ENCODE assay signal across 27 cellular contexts in the genomic region with DNA sequence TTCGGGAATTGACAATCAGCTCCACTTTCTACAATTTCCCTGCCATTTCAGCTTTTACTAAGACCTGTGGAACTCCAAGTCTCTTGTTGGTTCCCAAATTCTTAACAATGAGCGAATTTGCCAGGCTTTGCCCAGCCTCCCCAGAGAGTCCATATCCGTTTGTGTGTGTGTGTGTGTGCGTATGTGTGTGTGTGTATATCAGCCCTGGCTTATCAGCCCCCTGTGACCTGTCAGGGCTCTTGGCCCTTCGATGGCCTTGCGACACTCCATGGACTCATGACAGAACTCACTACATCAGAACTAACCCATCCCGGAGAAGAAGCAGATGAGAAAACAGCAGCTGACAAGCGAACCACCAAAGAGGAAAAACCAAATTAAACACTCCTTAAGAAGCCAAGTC.
DNase-seq lines count a peak whose midpoint lies in the region; TF ChIP-seq lines count a peak whose summit lies in the region.
"Had no signal": no experiment of that assay in that cellular context is flagged by ENCODE, and none has a peak within 500 bp of the region (broad histone marks: within the 10 kb centered on the region; RNA-seq: fewer than 3 reads in every experiment).

No MANE protein-coding gene starts in this region.

- peaks cover 54 to 64% (median 58%) of the 10 kb centered on the region in 10 experiments for H3K4me1 ChIP-seq in BLaER1 treated with 17β-estradiol and CSF1 and Interleukin-3, amounts not matched to agents 10 nM and 100 nM
- H3K4me1 ChIP-seq in endodermal cell (ENCODE audit: control insufficient read depth, insufficient read depth, low read length) (peaks cover 16% of the 10 kb centered on the region), neural progenitor cell (peaks cover 65% of the 10 kb centered on the region), BE2C (peaks cover 15% of the 10 kb centered on the region), mammary epithelial cell (ENCODE audit: insufficient read depth, low read length) (no peaks in the 10 kb centered on the region)

- H3K4me1 Mint-ChIP-seq in endodermal cell (peaks cover 36% of the 10 kb centered on the region), neural progenitor cell (peaks cover 54% of the 10 kb centered on the region)

- H3K4me2 ChIP-seq in BLaER1 treated with 17β-estradiol and CSF1 and Interleukin-3, amounts not matched to agents 10 nM and 100 nM, result peak overlapping the region; percentile 84 to 97 (median 89)
- H3K4me2 ChIP-seq in neural progenitor cell, result peak overlapping the region; percentile 70
- H3K4me2 ChIP-seq in mammary epithelial cell (ENCODE audit: insufficient read depth, low read depth, low read length), result no peak overlapping the region
- H3K4me2 ChIP-seq: hepatocyte had no signal

- H2AFZ ChIP-seq in neural progenitor cell (replicated peaks) (no peak overlapping the region), mammary epithelial cell (ENCODE audit: low read depth, low read length) (no peak overlapping the region)
- H2AFZ ChIP-seq: GM23248, hepatocyte had no signal

- H3K9me3 ChIP-seq in BLaER1 treated with 17β-estradiol and CSF1 and Interleukin-3, amounts not matched to agents 10 nM and 100 nM (replicated peaks in 1 of 11), result peaks cover 0 to 7% (median 0%) of the 10 kb centered on the region in 11 experiments; a peak in 2 of 22 replicates
- H3K9me3 ChIP-seq in endodermal cell (ENCODE audit: control insufficient read depth, low read length) (no peaks in the 10 kb centered on the region), neural progenitor cell (ENCODE audit: low read depth) (no peaks in the 10 kb centered on the region), BE2C (no peaks in the 10 kb centered on the region), mammary epithelial cell (replicated peaks; ENCODE audit: insufficient read depth, low read length) (no peaks in the 10 kb centered on the region)
- H3K9me3 ChIP-seq: gastroesophageal sphincter had no signal

- no peaks in the 10 kb centered on the region for H3K27me3 ChIP-seq in BLaER1 treated with 17β-estradiol and CSF1 and Interleukin-3, amounts not matched to agents 10 nM and 100 nM
- no peaks in the 10 kb centered on the region for H3K27me3 ChIP-seq in endodermal cell (ENCODE audit: control insufficient read depth, insufficient read depth, low read length, poor library complexity, severe bottlenecking)
- no peaks in the 10 kb centered on the region for H3K27me3 ChIP-seq in neural progenitor cell
- no peaks in the 10 kb centered on the region for H3K27me3 ChIP-seq in BE2C
- no peaks in the 10 kb centered on the region for H3K27me3 ChIP-seq in mammary epithelial cell (ENCODE audit: insufficient read depth, low read length)
- H3K27me3 ChIP-seq: gastroesophageal sphincter, hepatocyte had no signal

- H3K27ac Mint-ChIP-seq in endodermal cell (peak overlapping the region; percentile 69), neural progenitor cell (peak overlapping the region; percentile 95)
- H3K27ac Mint-ChIP-seq: activated CD8-positive, alpha-beta T cell treated with anti-CD3 and anti-CD28 coated beads for 36 hours; CD4-positive, CD25-positive, alpha-beta regulatory T cell; immature natural killer cell; type B pancreatic cell had no signal

- H3K9me3 Mint-ChIP-seq in endodermal cell, result no peaks in the 10 kb centered on the region
- no peaks in the 10 kb centered on the region for H3K9me3 Mint-ChIP-seq in neural progenitor cell
- H3K9me3 Mint-ChIP-seq: activated CD8-positive, alpha-beta T cell treated with anti-CD3 and anti-CD28 coated beads for 36 hours; immature natural killer cell; type B pancreatic cell had no signal

- no TSS peak for BruUV-seq in mammary epithelial cell (replicated peaks; lab: Mats Ljungman, UMichigan)

- in situ Hi-C loops in mammary epithelial cell (cut with MboI; ENCODE audit: low sequenced_read_pairs in 2 of 2), result no loop called here

- no peak overlapping the region for H3K4me3 Mint-ChIP-seq in endodermal cell
- peak overlapping the region; percentile 30 for H3K4me3 Mint-ChIP-seq in neural progenitor cell
- H3K4me3 Mint-ChIP-seq: activated CD8-positive, alpha-beta T cell treated with anti-CD3 and anti-CD28 coated beads for 36 hours; CD4-positive, CD25-positive, alpha-beta regulatory T cell; type B pancreatic cell had no signal

- no peaks in the 10 kb centered on the region for H3K79me2 ChIP-seq in neural progenitor cell (ENCODE audit: low read depth)
- no peaks in the 10 kb centered on the region for H3K79me2 ChIP-seq in mammary epithelial cell (ENCODE audit: insufficient read depth, low read length)
- H3K79me2 ChIP-seq: hepatocyte had no signal

- TF ChIP-seq CTCF in endodermal cell (conservative IDR thresholded peaks at IDR 0.05), result no peak
- no peak for TF ChIP-seq CTCF in neural progenitor cell (IDR thresholded peaks at IDR 0.05)
- no peak for TF ChIP-seq CTCF in BE2C (IDR thresholded peaks at IDR 0.05; ENCODE audit: low read depth, low read length)
- no peak for TF ChIP-seq CTCF in mammary epithelial cell (conservative IDR thresholded peaks at IDR 0.05 in 1 of 2, IDR thresholded peaks at IDR 0.05 in 1 of 2; ENCODE audit: extremely low read depth in 1 of 2, insufficient read depth in 1 of 2, low read depth in 1 of 2, low read length in 2 of 2)

- no peak overlapping the region for H3K4me3 ChIP-seq in BLaER1 treated with 17β-estradiol and CSF1 and Interleukin-3, amounts not matched to agents 10 nM and 100 nM
- no peak overlapping the region for H3K4me3 ChIP-seq in endodermal cell (ENCODE audit: low read length)
- H3K4me3 ChIP-seq in neural progenitor cell, result no peak overlapping the region
- H3K4me3 ChIP-seq in BE2C (ENCODE audit: low read depth, low read length), result no peak overlapping the region
- no peak overlapping the region for H3K4me3 ChIP-seq in mammary epithelial cell (replicated peaks in 1 of 3; ENCODE audit: insufficient read depth in 1 of 3, low read depth in 2 of 3, low read length in 3 of 3)
- H3K4me3 ChIP-seq: dorsolateral prefrontal cortex, gastroesophageal sphincter, GM23248, hepatocyte, smooth muscle cell had no signal

- intact Hi-C loops in mammary epithelial cell (cut with micrococcal nuclease), result no loop called here

- H3K9ac ChIP-seq in BLaER1 treated with 17β-estradiol and CSF1 and Interleukin-3, amounts not matched to agents 10 nM and 100 nM, result peak overlapping the region in 2 of 11 experiments; percentile 4 to 25; a peak in 3 of 22 replicates
- H3K9ac ChIP-seq in endodermal cell (ENCODE audit: extremely low read depth, low read length, poor library complexity, severe bottlenecking) (no peak overlapping the region), neural progenitor cell (no peak overlapping the region), mammary epithelial cell (ENCODE audit: insufficient read depth, low read length) (no peak overlapping the region)
- H3K9ac ChIP-seq: GM23248 had no signal

- H4K20me1 ChIP-seq in BLaER1 treated with 17β-estradiol and CSF1 and Interleukin-3, amounts not matched to agents 10 nM and 100 nM, result no peaks in the 10 kb centered on the region
- no peaks in the 10 kb centered on the region for H4K20me1 ChIP-seq in neural progenitor cell (ENCODE audit: low read depth)
- H4K20me1 ChIP-seq in mammary epithelial cell (ENCODE audit: insufficient read depth, low read length), result no peaks in the 10 kb centered on the region

- peak; percentile 72 for DNase-seq in NCI-H82 (lab: John Stamatoyannopoulos, UW)
- DNase-seq in endodermal cell, result no peak
- no peak for DNase-seq in neural progenitor cell (ENCODE audit: low spot score)
- no peak for DNase-seq in BE2C
- no peak for DNase-seq in NCI-H2171 (lab: John Stamatoyannopoulos, UW)
- no peak for DNase-seq in retina
- no peak for DNase-seq in mammary epithelial cell
- DNase-seq: activated CD4-positive, CD25-positive, alpha-beta regulatory T cell treated with anti-CD3 and anti-CD28 coated beads, Interleukin-2, amount 50 U/mL, for 72 hours; activated CD8-positive, alpha-beta T cell treated with anti-CD3 and anti-CD28 coated beads for 36 hours; activated effector memory CD4-positive, alpha-beta T cell treated with anti-CD3 and anti-CD28 coated beads, Interleukin-2, amount 50 U/mL, for 16 hours; activated T-cell treated with anti-CD3 and anti-CD28 coated beads for 4 hours; CD4-positive, CD25-positive, alpha-beta regulatory T cell; cerebellar nuclear complex; dorsolateral prefrontal cortex; GM23248; immature natural killer cell; NCI-H1105; NCI-H2029; NCI-H345; occipital lobe; stimulated activated CD4-positive, alpha-beta T cell treated with anti-CD3 and anti-CD28 coated beads, Interleukin-2, amount 100 ng/mL, for 24 hours; T-helper 1 cell had no signal

- dilution Hi-C loops in mammary epithelial cell (cut with HindIII; ENCODE audit: low sequenced_read_pairs), result no loop called here

- 90 to 95% methylated on average over 2 to 7 of the region's 8 CpGs for WGBS in endodermal cell (ENCODE audit: insufficient coverage in 1 of 2, insufficient read length in 1 of 2), 2 experiments
- WGBS in mammary epithelial cell (ENCODE audit: low coverage, missing lambda C conversion rate), result 97% methylated on average over 8 of the region's 8 CpGs

- H3F3A ChIP-seq in neural progenitor cell (ENCODE audit: low read depth), result peaks cover 39% of the 10 kb centered on the region

- CTCF ChIA-PET in mammary epithelial cell (lab: Charles Lee; ENCODE audit: low non-redundant PET), result interaction anchor here (0.6 kb wide), 1 partner anchor 66 kb away, joined by 4 read pairs; no protein-coding TSS in a partner anchor

- no peaks in the 10 kb centered on the region for H3K36me3 Mint-ChIP-seq in endodermal cell (ENCODE audit: low read depth)
- no peaks in the 10 kb centered on the region for H3K36me3 Mint-ChIP-seq in neural progenitor cell
- H3K36me3 Mint-ChIP-seq: CD4-positive, CD25-positive, alpha-beta regulatory T cell; type B pancreatic cell had no signal

- H3K27me3 Mint-ChIP-seq in endodermal cell (ENCODE audit: insufficient read depth) (peaks cover 4% of the 10 kb centered on the region), neural progenitor cell (ENCODE audit: insufficient read depth, low read depth) (peaks cover 10% of the 10 kb centered on the region)
- H3K27me3 Mint-ChIP-seq: activated CD8-positive, alpha-beta T cell treated with anti-CD3 and anti-CD28 coated beads for 36 hours; CD4-positive, CD25-positive, alpha-beta regulatory T cell had no signal

- H3K27ac ChIP-seq in BLaER1 treated with 17β-estradiol and CSF1 and Interleukin-3, amounts not matched to agents 10 nM and 100 nM, result peak overlapping the region in 8 of 11 experiments; percentile 3 to 85 (median 52); a peak in 11 of 22 replicates
- H3K27ac ChIP-seq in endodermal cell (ENCODE audit: low read depth, low read length) (no peak overlapping the region), neural progenitor cell (peak overlapping the region; percentile 30), mammary epithelial cell (ENCODE audit: insufficient read depth, low read depth, low read length) (no peak overlapping the region)
- H3K27ac ChIP-seq: dorsolateral prefrontal cortex, gastroesophageal sphincter, GM23248, hepatocyte had no signal

- H3K36me3 ChIP-seq in BLaER1 treated with 17β-estradiol and CSF1 and Interleukin-3, amounts not matched to agents 10 nM and 100 nM, result no peaks in the 10 kb centered on the region
- H3K36me3 ChIP-seq in endodermal cell (ENCODE audit: control insufficient read depth, insufficient read depth, low read length), result no peaks in the 10 kb centered on the region
- no peaks in the 10 kb centered on the region for H3K36me3 ChIP-seq in neural progenitor cell
- no peaks in the 10 kb centered on the region for H3K36me3 ChIP-seq in BE2C
- no peaks in the 10 kb centered on the region for H3K36me3 ChIP-seq in mammary epithelial cell (ENCODE audit: insufficient read depth, low read length)
- H3K36me3 ChIP-seq: gastroesophageal sphincter had no signal

Comparison
In these comparisons a context has a peak if more than half of its experiments do, and no peak if none do; other contexts are left out.
1. H3K27ac ChIP-seq: peak in BLaER1 treated with 17β-estradiol and CSF1 and Interleukin-3, amounts not matched to agents 10 nM and 100 nM (8 of 11) and neural progenitor cell (single experiment); none in endodermal cell (single experiment) and mammary epithelial cell (single experiment).